Comparison of ENCODE assay signal across 8 cellular contexts in genomic region chr11:33040127-33040861, GRCh38. TPM values are rescaled to one million over a fixed set of nuclear protein-coding genes. Genes with fewer than 3 reads are reported as not detected.
DNase-seq lines count a peak whose midpoint lies in the region; ATAC-seq and TF ChIP-seq lines count a peak whose summit lies in the region.

No MANE protein-coding gene starts in this region.

- peak; percentile 74 for DNase-seq in NCI-H2171 treated with DMSO at 0.1 percent for 48 hours (lab: John Stamatoyannopoulos, UW)
- DNase-seq in NCI-H2171 (lab: John Stamatoyannopoulos, UW), result no peak
- peak; percentile 81 for DNase-seq in NCI-H526 treated with DMSO at 0.1 percent for 48 hours (lab: John Stamatoyannopoulos, UW)
- peak; percentile 70 for DNase-seq in activated naive CD4-positive, alpha-beta T cell treated with anti-CD3 and anti-CD28 coated beads for 36 hours
- DNase-seq in left ventricle myocardium inferior, result no peak
- no peak for DNase-seq in skeletal muscle cell (ENCODE audit: low read depth)
- no peak for DNase-seq in hippocampal formation (lab: John Stamatoyannopoulos, UW)

- H3K9me3 Mint-ChIP-seq in activated naive CD4-positive, alpha-beta T cell treated with anti-CD3 and anti-CD28 coated beads for 36 hours, result no peaks in the 10 kb centered on the region

- peaks cover 28% of the 10 kb centered on the region for H3K4me1 ChIP-seq in left ventricle myocardium inferior

- TF ChIP-seq CTCF in left ventricle myocardium inferior (IDR thresholded peaks at IDR 0.05; ENCODE audit: borderline replicate concordance), result no peak

- peaks cover 25% of the 10 kb centered on the region for H3K4me1 Mint-ChIP-seq in activated naive CD4-positive, alpha-beta T cell treated with anti-CD3 and anti-CD28 coated beads for 36 hours (ENCODE audit: low read depth)

- CTCF ChIA-PET in activated naive CD4-positive, alpha-beta T cell treated with anti-CD3 and anti-CD28 coated beads for 36 hours (lab: Charles Lee), result interaction anchor here (0.6 to 3.4 kb wide), 4 partner anchors 23 to 27 kb away, joined by 3 to 13 read pairs (median 7); no protein-coding TSS in a partner anchor

- no peaks in the 10 kb centered on the region for H3K27me3 ChIP-seq in left ventricle myocardium inferior (ENCODE audit: low read depth)

- H3K27ac ChIP-seq in left ventricle myocardium inferior (replicated peaks), result peak overlapping the region; percentile 100

- H3K27me3 Mint-ChIP-seq in activated naive CD4-positive, alpha-beta T cell treated with anti-CD3 and anti-CD28 coated beads for 36 hours (ENCODE audit: low read depth), result no peaks in the 10 kb centered on the region

- peak overlapping the region; percentile 90 for H3K4me3 ChIP-seq in left ventricle myocardium inferior
- peak overlapping the region; percentile 70 for H3K4me3 ChIP-seq in skeletal muscle cell (ENCODE audit: low read depth, low read length)

- ATAC-seq in HG02884 (IDR thresholded peaks at IDR 0.05; ENCODE audit: unreplicated experiment), result peak; percentile 26

- peaks cover 8% of the 10 kb centered on the region for H3K36me3 ChIP-seq in left ventricle myocardium inferior

- peak overlapping the region; percentile 85 for H3K4me3 Mint-ChIP-seq in activated naive CD4-positive, alpha-beta T cell treated with anti-CD3 and anti-CD28 coated beads for 36 hours

- H3K27ac Mint-ChIP-seq in activated naive CD4-positive, alpha-beta T cell treated with anti-CD3 and anti-CD28 coated beads for 36 hours, result peak overlapping the region; percentile 89

- intact Hi-C loops in activated naive CD4-positive, alpha-beta T cell treated with anti-CD3 and anti-CD28 coated beads for 36 hours (cut with micrococcal nuclease), result loop anchor here (1.0 to 2.0 kb wide), 5 partner anchors 23 to 219 kb away; partner anchors contain the start of gene PRRG4
- intact Hi-C loops in left ventricle myocardium inferior (cut with micrococcal nuclease), result no loop called here

- no peaks in the 10 kb centered on the region for H3K9me3 ChIP-seq in left ventricle myocardium inferior (replicated peaks)

- H3K36me3 Mint-ChIP-seq in activated naive CD4-positive, alpha-beta T cell treated with anti-CD3 and anti-CD28 coated beads for 36 hours (ENCODE audit: low read depth), result peaks cover 1% of the 10 kb centered on the region

RNA-seq across cellular contexts. Expression of gene TCP11L1, which starts 0.9 kb away (rescaled TPM):
- total RNA-seq in activated naive CD4-positive, alpha-beta T cell treated with anti-CD3 and anti-CD28 coated beads for 36 hours, result 1 to 10 TPM; 4.8 to 5.7 TPM
- 4.7 TPM for total RNA-seq in left ventricle myocardium inferior

RNA-seq across cellular contexts. Expression of gene DEPDC7, which starts 24.6 kb away (rescaled TPM):
- total RNA-seq in activated naive CD4-positive, alpha-beta T cell treated with anti-CD3 and anti-CD28 coated beads for 36 hours, result 1 to 10 TPM; 2.2 to 2.5 TPM
- 0.55 TPM for total RNA-seq in left ventricle myocardium inferior

Comparison
In these comparisons a context has a peak if more than half of its experiments do, and no peak if none do; other contexts are left out.
1. DNase-seq: peak in NCI-H2171 treated with DMSO at 0.1 percent for 48 hours (single experiment), NCI-H526 treated with DMSO at 0.1 percent for 48 hours (single experiment) and activated naive CD4-positive, alpha-beta T cell treated with anti-CD3 and anti-CD28 coated beads for 36 hours (single experiment); none in NCI-H2171 (single experiment), left ventricle myocardium inferior (single experiment), skeletal muscle cell (single experiment) and hippocampal formation (0 of 2).